In genomic region chr9:3180696-3181048, GRCh38 we compare ENCODE assay signal across 2 cellular contexts.
TF ChIP-seq lines count a peak whose summit lies in the region.

No MANE protein-coding gene starts in this region.

TF ChIP-seq in SK-N-SH, 30 proteins besides CTCF, POLR2A, EP300 and RAD21 (continued from another document):
- no peak for TF ChIP-seq REST (IDR thresholded peaks at IDR 0.05; ENCODE audit: low read depth, low read length)
- TF ChIP-seq, protein P1, sequence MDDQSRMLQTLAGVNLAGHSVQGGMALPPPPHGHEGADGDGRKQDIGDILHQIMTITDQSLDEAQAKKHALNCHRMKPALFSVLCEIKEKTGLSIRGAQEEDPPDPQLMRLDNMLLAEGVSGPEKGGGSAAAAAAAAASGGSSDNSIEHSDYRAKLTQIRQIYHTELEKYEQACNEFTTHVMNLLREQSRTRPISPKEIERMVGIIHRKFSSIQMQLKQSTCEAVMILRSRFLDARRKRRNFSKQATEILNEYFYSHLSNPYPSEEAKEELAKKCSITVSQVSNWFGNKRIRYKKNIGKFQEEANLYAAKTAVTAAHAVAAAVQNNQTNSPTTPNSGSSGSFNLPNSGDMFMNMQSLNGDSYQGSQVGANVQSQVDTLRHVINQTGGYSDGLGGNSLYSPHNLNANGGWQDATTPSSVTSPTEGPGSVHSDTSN (IDR thresholded peaks at IDR 0.05): no peak
- TF ChIP-seq CHD2 (IDR thresholded peaks at IDR 0.05; ENCODE audit: low read length, partially characterized antibody): no peak
- TF ChIP-seq, protein P2, sequence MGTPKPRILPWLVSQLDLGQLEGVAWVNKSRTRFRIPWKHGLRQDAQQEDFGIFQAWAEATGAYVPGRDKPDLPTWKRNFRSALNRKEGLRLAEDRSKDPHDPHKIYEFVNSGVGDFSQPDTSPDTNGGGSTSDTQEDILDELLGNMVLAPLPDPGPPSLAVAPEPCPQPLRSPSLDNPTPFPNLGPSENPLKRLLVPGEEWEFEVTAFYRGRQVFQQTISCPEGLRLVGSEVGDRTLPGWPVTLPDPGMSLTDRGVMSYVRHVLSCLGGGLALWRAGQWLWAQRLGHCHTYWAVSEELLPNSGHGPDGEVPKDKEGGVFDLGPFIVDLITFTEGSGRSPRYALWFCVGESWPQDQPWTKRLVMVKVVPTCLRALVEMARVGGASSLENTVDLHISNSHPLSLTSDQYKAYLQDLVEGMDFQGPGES (IDR thresholded peaks at IDR 0.05; ENCODE audit: low read depth, low read length): no peak
- TF ChIP-seq YY1 (IDR thresholded peaks at IDR 0.05; ENCODE audit: low read depth): no peak
- no peak for TF ChIP-seq NRF1 (IDR thresholded peaks at IDR 0.05; ENCODE audit: low read depth, low read length)
TF ChIP-seq in SK-N-SH: peak in this region for 0.

TF ChIP-seq in SK-N-SH treated with all-trans-retinoic acid at 6 μM for 48 hours, 23 proteins besides CTCF, POLR2A, EP300 and RAD21 (continued from another document):
- TF ChIP-seq TSHZ2 (CRISPR knock-in tag; IDR thresholded peaks at IDR 0.05) (no peak), TCF4 (CRISPR knock-in tag; IDR thresholded peaks at IDR 0.05; ENCODE audit: borderline replicate concordance) (no peak), CSDC2 (CRISPR knock-in tag; IDR thresholded peaks at IDR 0.05) (no peak), TOX (CRISPR knock-in tag; IDR thresholded peaks at IDR 0.05; ENCODE audit: borderline replicate concordance) (no peak), ZC3H10 (CRISPR knock-in tag; IDR thresholded peaks at IDR 0.05) (no peak), ZNF70 (CRISPR knock-in tag; IDR thresholded peaks at IDR 0.05) (no peak), ZFP30 (CRISPR knock-in tag; IDR thresholded peaks at IDR 0.05) (no peak), ARNTL (CRISPR knock-in tag; IDR thresholded peaks at IDR 0.05; ENCODE audit: borderline replicate concordance, low read depth) (no peak), RARB (CRISPR knock-in tag; IDR thresholded peaks at IDR 0.05) (no peak), GLIS3 (CRISPR knock-in tag; IDR thresholded peaks at IDR 0.05) (no peak), SNAI2 (CRISPR knock-in tag; IDR thresholded peaks at IDR 0.05) (no peak), ISL1 (CRISPR knock-in tag; IDR thresholded peaks at IDR 0.05) (no peak), ESRRG (CRISPR knock-in tag; IDR thresholded peaks at IDR 0.05) (no peak)
- TF ChIP-seq, protein P3, sequence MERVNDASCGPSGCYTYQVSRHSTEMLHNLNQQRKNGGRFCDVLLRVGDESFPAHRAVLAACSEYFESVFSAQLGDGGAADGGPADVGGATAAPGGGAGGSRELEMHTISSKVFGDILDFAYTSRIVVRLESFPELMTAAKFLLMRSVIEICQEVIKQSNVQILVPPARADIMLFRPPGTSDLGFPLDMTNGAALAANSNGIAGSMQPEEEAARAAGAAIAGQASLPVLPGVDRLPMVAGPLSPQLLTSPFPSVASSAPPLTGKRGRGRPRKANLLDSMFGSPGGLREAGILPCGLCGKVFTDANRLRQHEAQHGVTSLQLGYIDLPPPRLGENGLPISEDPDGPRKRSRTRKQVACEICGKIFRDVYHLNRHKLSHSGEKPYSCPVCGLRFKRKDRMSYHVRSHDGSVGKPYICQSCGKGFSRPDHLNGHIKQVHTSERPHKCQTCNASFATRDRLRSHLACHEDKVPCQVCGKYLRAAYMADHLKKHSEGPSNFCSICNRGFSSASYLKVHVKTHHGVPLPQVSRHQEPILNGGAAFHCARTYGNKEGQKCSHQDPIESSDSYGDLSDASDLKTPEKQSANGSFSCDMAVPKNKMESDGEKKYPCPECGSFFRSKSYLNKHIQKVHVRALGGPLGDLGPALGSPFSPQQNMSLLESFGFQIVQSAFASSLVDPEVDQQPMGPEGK (CRISPR knock-in tag; IDR thresholded peaks at IDR 0.05; ENCODE audit: borderline replicate concordance): no peak
